In genomic region chr13:101955764-101956163, GRCh38 we compare ENCODE assay signal across 16 cellular contexts.
"Had no signal": no experiment of that assay in that cellular context is flagged by ENCODE, and none has a peak within 500 bp of the region (broad histone marks: within the 10 kb centered on the region; RNA-seq: fewer than 3 reads in every experiment).

No MANE protein-coding gene starts in this region.

- H3K36me3 ChIP-seq: cardiac muscle cell, gastroesophageal sphincter, sigmoid colon, upper lobe of left lung, WERI-Rb-1 had no signal

- H3K4me1 ChIP-seq: gastroesophageal sphincter, psoas muscle, sigmoid colon had no signal

- ATAC-seq: activated CD8-positive, alpha-beta T cell treated with anti-CD3 and anti-CD28 coated beads, Interleukin-2, amount 10 ng/mL, durations not matched to agents 7 days and 5 days; gastroesophageal sphincter; left ventricle myocardium superior; psoas muscle had no signal

- H3K27ac ChIP-seq: cardiac muscle cell, gastroesophageal sphincter, psoas muscle, sigmoid colon, upper lobe of left lung, WERI-Rb-1 had no signal

- H3K4me3 ChIP-seq: cardiac muscle cell, gastroesophageal sphincter, psoas muscle, sigmoid colon, upper lobe of left lung had no signal

- H3K9me3 ChIP-seq: gastroesophageal sphincter, psoas muscle, sigmoid colon, upper lobe of left lung had no signal

- DNase-seq: activated CD4-positive, alpha-beta T cell treated with anti-CD3 and anti-CD28 coated beads for 48 hours; activated CD8-positive, alpha-beta memory T cell treated with anti-CD3 and anti-CD28 coated beads, Interleukin-2, amount 50 U/mL, for 48 hours; activated CD8-positive, alpha-beta T cell treated with anti-CD3 and anti-CD28 coated beads, Interleukin-2, amount 10 ng/mL, durations not matched to agents 7 days and 5 days; activated naive CD4-positive, alpha-beta T cell treated with Interleukin-2 at 50 U/mL for 16 hours; kidney; left ventricle myocardium superior; mesendoderm; nephron progenitor cell; psoas muscle; sigmoid colon; stimulated activated CD4-positive, alpha-beta T cell treated with anti-CD3 and anti-CD28 coated beads, Interleukin-2, amount 100 ng/mL, for 24 hours; stimulated activated naive CD4-positive, alpha-beta T cell treated with Interleukin-2 at 50 U/mL for 16 hours; upper lobe of left lung; WERI-Rb-1 had no signal

- H3K27me3 ChIP-seq: cardiac muscle cell, gastroesophageal sphincter, sigmoid colon, upper lobe of left lung had no signal
